9 cellular contexts compared by ENCODE assay signal in genomic region chr13:100344544-100344943, GRCh38.
"Had no signal": no experiment of that assay in that cellular context is flagged by ENCODE, and none has a peak within 500 bp of the region (broad histone marks: within the 10 kb centered on the region; RNA-seq: fewer than 3 reads in every experiment).

No MANE protein-coding gene starts in this region.

- H3K9me3 ChIP-seq: HAP-1 had no signal

- ATAC-seq: HCT116, HepG2 had no signal

- DNase-seq: GM23248, GOT3, H7, HFFc6, KBM-7 had no signal

- H3K27ac ChIP-seq: GM23248, HL-60 had no signal

- H3K4me1 ChIP-seq: HAP-1 had no signal

- H3K9ac ChIP-seq: GM23248 had no signal

- H3K4me3 ChIP-seq: GM23248, HAP-1 had no signal

- H3K36me3 ChIP-seq: HAP-1 had no signal
